12 cellular contexts compared by ENCODE assay signal in genomic region chr12:24069532-24070395, GRCh38.
DNase-seq lines count a peak whose midpoint lies in the region; ATAC-seq, FAIRE-seq and TF ChIP-seq lines count a peak whose summit lies in the region.
"Had no signal": no experiment of that assay in that cellular context is flagged by ENCODE, and none has a peak within 500 bp of the region (broad histone marks: within the 10 kb centered on the region; RNA-seq: fewer than 3 reads in every experiment).

No MANE protein-coding gene starts in this region.

- 19% methylated on average over 7 of the region's 7 CpGs for WGBS in K562 (ENCODE audit: insufficient coverage, low coverage, missing lambda C conversion rate)
- WGBS in right lobe of liver (ENCODE audit: insufficient coverage, low coverage, low lambda C conversion rate, missing lambda C conversion rate), result 43% methylated on average over 7 of the region's 7 CpGs

- no peak overlapping the region for H3K27ac ChIP-seq in K562 (ENCODE audit: extremely low read depth, low read depth, low read length)
- peak overlapping the region; percentile 37 to 59 (median 59) for H3K27ac ChIP-seq in right lobe of liver

- TF ChIP-seq POLR2A in K562 (conservative IDR thresholded peaks at IDR 0.05) (no peak), right lobe of liver (IDR thresholded peaks at IDR 0.05) (peak; percentile 12)

- peak overlapping the region; percentile 47; the same call in 1 of the 2 replicates for H2AFZ ChIP-seq in K562 (ENCODE audit: low read depth, low read length)

- in situ Hi-C loops in K562 (cut with MboI), result no loop called here

- no TSS peak for BruUV-seq in K562 (replicated peaks; lab: Mats Ljungman, UMichigan)

- H3K36me3 ChIP-seq in K562 (ENCODE audit: control insufficient read depth, insufficient read depth, low read length) (no peaks in the 10 kb centered on the region), right lobe of liver (no peaks in the 10 kb centered on the region)

- TF ChIP-seq EP300 in K562 (IDR thresholded peaks at IDR 0.05; ENCODE audit: low read length), result no peak

- H3K4me1 ChIP-seq in K562 (replicated peaks in 1 of 2; ENCODE audit: control insufficient read depth in 2 of 2, insufficient read depth in 2 of 2, low read length in 2 of 2) (no peaks in the 10 kb centered on the region; a peak in 2 of 5 replicates), right lobe of liver (peaks cover 0 to 20% (median 8%) of the 10 kb centered on the region in 4 donors)

- FAIRE-seq in K562 (lab: Jason Lieb, UNC), result no peak
- FAIRE-seq: GM12891 had no signal

- TF ChIP-seq RAD21 in K562 (CRISPR knock-in tag; conservative IDR thresholded peaks at IDR 0.05 in 1 of 2, IDR thresholded peaks at IDR 0.05 in 1 of 2), result no peak

- H3K9me3 ChIP-seq in K562 (replicated peaks; ENCODE audit: control insufficient read depth, insufficient read depth, low read depth, low read length), result no peaks in the 10 kb centered on the region
- H3K9me3 ChIP-seq in right lobe of liver, result no peaks in the 10 kb centered on the region

- H3K27me3 ChIP-seq in K562 (ENCODE audit: control insufficient read depth in 2 of 2, insufficient read depth in 2 of 2, low read length in 2 of 2), result no peaks in the 10 kb centered on the region
- no peaks in the 10 kb centered on the region for H3K27me3 ChIP-seq in right lobe of liver

- H3K4me3 ChIP-seq in K562, result no peak overlapping the region
- H3K4me3 ChIP-seq in right lobe of liver, result no peak overlapping the region

- no peaks in the 10 kb centered on the region for H3K79me2 ChIP-seq in K562 (ENCODE audit: control insufficient read depth, insufficient read depth, low read length)

- DNase-seq in DMS53 (lab: John Stamatoyannopoulos, UW) (peak; percentile 100), NCI-H2029 (lab: John Stamatoyannopoulos, UW) (peak; percentile 5), K562 (ENCODE audit: extremely low read depth in 1 of 4, low spot score in 3 of 4) (peak in 3 of 4 experiments; percentile 9 to 53 (median 50)), right lobe of liver (peak; percentile 51 to 68 (median 57)), mesenteric fat pad (ENCODE audit: low spot score) (no peak), T-helper 1 cell (no peak), T-helper 9 cell (no peak)
- DNase-seq: activated CD8-positive, alpha-beta T cell treated with anti-CD3 and anti-CD28 coated beads, Interleukin-2, amount 10 ng/mL, durations not matched to agents 7 days and 5 days; amygdala; CD4-positive, CD25-positive, alpha-beta regulatory T cell had no signal

- H3K4me2 ChIP-seq in K562 (ENCODE audit: insufficient read depth, low read length), result no peak overlapping the region; the same call in none of the 2 replicates

- intact Hi-C loops in K562 (cut with micrococcal nuclease), result no loop called here
- intact Hi-C loops in right lobe of liver (cut with DNase I), result no loop called here

- no peak overlapping the region for H3K9ac ChIP-seq in K562 (ENCODE audit: insufficient read depth in 1 of 2, low read depth in 2 of 2, low read length in 2 of 2)

- TF ChIP-seq CTCF in K562 (IDR thresholded peaks at IDR 0.05 in 2 of 3, conservative IDR thresholded peaks at IDR 0.05 in 1 of 3; ENCODE audit: insufficient read depth in 2 of 3, low read depth in 1 of 3, low read length in 3 of 3) (no peak), right lobe of liver (IDR thresholded peaks at IDR 0.05) (no peak)

- no peaks in the 10 kb centered on the region for H3K9me1 ChIP-seq in K562 (ENCODE audit: control insufficient read depth, insufficient read depth, low read length)

- H4K20me1 ChIP-seq in K562 (replicated peaks; ENCODE audit: control insufficient read depth, insufficient read depth, low read length), result no peaks in the 10 kb centered on the region

- CTCF ChIA-PET in K562 (lab: Yijun Ruan, JAX; ENCODE audit: low intra/inter-chr PET ratio), result no interaction called here

- POLR2A ChIA-PET in K562 (lab: Yijun Ruan, JAX), result interaction anchor here (0.5 to 0.8 kb wide), 4 partner anchors 8 to 513 kb away, joined by 3 to 4 read pairs (median 3); no protein-coding TSS in a partner anchor

- peak; percentile 93 for ATAC-seq in K562
- peak; percentile 92 to 99 (median 97) for ATAC-seq in right lobe of liver
- ATAC-seq in HG03095 (IDR thresholded peaks at IDR 0.05; ENCODE audit: unreplicated experiment), result no peak
- ATAC-seq: activated CD8-positive, alpha-beta T cell treated with anti-CD3 and anti-CD28 coated beads, Interleukin-2, amount 10 ng/mL, durations not matched to agents 7 days and 5 days had no signal

TF ChIP-seq in K562, 482 proteins besides CTCF, POLR2A, EP300 and RAD21 (continues in another document):
- TF ChIP-seq ZNF780A (CRISPR knock-in tag; IDR thresholded peaks at IDR 0.05) (no peak), KDM5B (IDR thresholded peaks at IDR 0.05; ENCODE audit: insufficient replicate concordance, low read depth, low read length) (no peak), SRSF9 (IDR thresholded peaks at IDR 0.05; ENCODE audit: borderline replicate concordance, low read depth, low read length) (no peak), SOX6 (IDR thresholded peaks at IDR 0.05) (peak; percentile 91), ZNF77 (CRISPR knock-in tag; IDR thresholded peaks at IDR 0.05) (no peak), HNRNPL (IDR thresholded peaks at IDR 0.05; ENCODE audit: low read depth, low read length) (no peak), CBFA2T3 (IDR thresholded peaks at IDR 0.05) (peak; percentile 29), FOXA3 (CRISPR knock-in tag; conservative IDR thresholded peaks at IDR 0.05 in 1 of 2, IDR thresholded peaks at IDR 0.05 in 1 of 2) (peak in 1 of 2 experiments; percentile 80; a peak in 1 of 4 replicates), TBP (optimal IDR thresholded peaks at IDR 0.05; ENCODE audit: low read depth, low read length) (no peak), TCF3 (CRISPR knock-in tag; IDR thresholded peaks at IDR 0.05) (peak; percentile 37), GATA2 (CRISPR knock-in tag; IDR thresholded peaks at IDR 0.05) (peak; percentile 34; the same call in 1 of the 2 replicates), BRCA1 (IDR thresholded peaks at IDR 0.05) (no peak), BRCA1 (CRISPR knock-in tag; IDR thresholded peaks at IDR 0.05) (no peak), MEIS2 (IDR thresholded peaks at IDR 0.05; ENCODE audit: partially characterized antibody) (peak; percentile 95), PBX2 (CRISPR knock-in tag; IDR thresholded peaks at IDR 0.05; ENCODE audit: low read depth) (no peak), PBX2 (tag; conservative IDR thresholded peaks at IDR 0.05; ENCODE audit: low read depth) (peak; percentile 83), CTBP1 (IDR thresholded peaks at IDR 0.05; ENCODE audit: borderline replicate concordance) (0 out of 2 replicates have a peak, but pooled peaks have one; percentile 17), PURB (CRISPR knock-in tag; IDR thresholded peaks at IDR 0.05; ENCODE audit: low read depth) (no peak), HCFC1 (IDR thresholded peaks at IDR 0.05; ENCODE audit: low read depth, low read length) (no peak), HES1 (IDR thresholded peaks at IDR 0.05; ENCODE audit: low read depth) (peak; percentile 36; the same call in 1 of the 2 replicates), TCF7L2 (IDR thresholded peaks at IDR 0.05; ENCODE audit: low read depth, low read length) (no peak), SMARCE1 (IDR thresholded peaks at IDR 0.05) (peak; percentile 46; the same call in 1 of the 2 replicates), ATF2 (CRISPR knock-in tag; IDR thresholded peaks at IDR 0.05) (no peak), RCOR1 (IDR thresholded peaks at IDR 0.05; ENCODE audit: borderline replicate concordance in 1 of 2, low read depth in 2 of 2, low read length in 2 of 2) (0 out of 4 replicates have a peak, but pooled peaks of 1 of the 2 experiments have one; percentile 9), ELF1 (tag; IDR thresholded peaks at IDR 0.05) (no peak)

Comparison
In these comparisons a context has a peak if more than half of its experiments do, and no peak if none do; other contexts are left out.
1. DNase-seq: peak in DMS53 (single experiment), NCI-H2029 (single experiment), K562 (3 of 4) and right lobe of liver (3 of 3); none in mesenteric fat pad (single experiment), T-helper 1 cell (0 of 5) and T-helper 9 cell (single experiment).